ENCODE assay signal across 8 cellular contexts in genomic region chr10:73781548-73781878, GRCh38. TPM values are rescaled to one million over a fixed set of nuclear protein-coding genes. Genes with fewer than 3 reads are reported as not detected.
DNase-seq lines count a peak whose midpoint lies in the region; ATAC-seq and TF ChIP-seq lines count a peak whose summit lies in the region.

No MANE protein-coding gene starts in this region.

- peak overlapping the region; percentile 87 to 94 for H3K27ac ChIP-seq in testis

- TF ChIP-seq POLR2A in testis (IDR thresholded peaks at IDR 0.05): no peak

- no peaks in the 10 kb centered on the region for H3K9me3 Mint-ChIP-seq in T-helper 1 cell treated with Interleukin-12 subunit alpha and Interleukin-12 subunit beta and Interleukin-4 antibody, amounts not matched to agents 30 μg/mL and 1 μg/mL, for 36 hours
- H3K9me3 Mint-ChIP-seq in activated T-helper 17 cell treated with anti-CD3 and anti-CD28 coated beads, Interleukin-2, amount 50 U/mL, for 72 hours: no peaks in the 10 kb centered on the region

- peaks cover 29% of the 10 kb centered on the region for H3K36me3 Mint-ChIP-seq in T-helper 1 cell treated with Interleukin-12 subunit alpha and Interleukin-12 subunit beta and Interleukin-4 antibody, amounts not matched to agents 30 μg/mL and 1 μg/mL, for 36 hours (ENCODE audit: low read depth)
- peaks cover 83% of the 10 kb centered on the region for H3K36me3 Mint-ChIP-seq in activated T-helper 17 cell treated with anti-CD3 and anti-CD28 coated beads, Interleukin-2, amount 50 U/mL, for 72 hours (ENCODE audit: low read depth)

- peaks cover 45% of the 10 kb centered on the region for H3K4me1 Mint-ChIP-seq in T-helper 1 cell treated with Interleukin-12 subunit alpha and Interleukin-12 subunit beta and Interleukin-4 antibody, amounts not matched to agents 30 μg/mL and 1 μg/mL, for 36 hours (ENCODE audit: low read depth)
- peaks cover 20% of the 10 kb centered on the region for H3K4me1 Mint-ChIP-seq in activated T-helper 17 cell treated with anti-CD3 and anti-CD28 coated beads, Interleukin-2, amount 50 U/mL, for 72 hours

- peak; percentile 10 for ATAC-seq in activated T-helper 17 cell treated with anti-CD3 and anti-CD28 coated beads, Interleukin-2, amount 50 U/mL, for 72 hours (replicated peaks)

- no peaks in the 10 kb centered on the region for H3K27me3 Mint-ChIP-seq in T-helper 1 cell treated with Interleukin-12 subunit alpha and Interleukin-12 subunit beta and Interleukin-4 antibody, amounts not matched to agents 30 μg/mL and 1 μg/mL, for 36 hours (ENCODE audit: low read depth)
- no peaks in the 10 kb centered on the region for H3K27me3 Mint-ChIP-seq in activated T-helper 17 cell treated with anti-CD3 and anti-CD28 coated beads, Interleukin-2, amount 50 U/mL, for 72 hours

- H3K4me1 ChIP-seq in testis: peaks cover 14% of the 10 kb centered on the region

- intact Hi-C loops in testis (cut with DNase I; ENCODE audit: low total_unique reads): no loop called here

- H3K36me3 ChIP-seq in kidney epithelial cell (ENCODE audit: control insufficient read depth, insufficient read depth, low read length): no peaks in the 10 kb centered on the region
- no peaks in the 10 kb centered on the region for H3K36me3 ChIP-seq in testis (ENCODE audit: low read depth, missing control alignments)

- H3K4me3 ChIP-seq in kidney epithelial cell (ENCODE audit: low read depth, low read length): peak overlapping the region; percentile 93
- peak overlapping the region; percentile 87 to 97 for H3K4me3 ChIP-seq in testis

- TF ChIP-seq CTCF in kidney epithelial cell (IDR thresholded peaks at IDR 0.05; ENCODE audit: insufficient read depth, low read length, poor library complexity, severe bottlenecking): no peak
- no peak for TF ChIP-seq CTCF in testis (IDR thresholded peaks at IDR 0.05)

- H3K27ac Mint-ChIP-seq in T-helper 1 cell treated with Interleukin-12 subunit alpha and Interleukin-12 subunit beta and Interleukin-4 antibody, amounts not matched to agents 30 μg/mL and 1 μg/mL, for 36 hours: peak overlapping the region; percentile 100
- peak overlapping the region; percentile 96 for H3K27ac Mint-ChIP-seq in activated T-helper 17 cell treated with anti-CD3 and anti-CD28 coated beads, Interleukin-2, amount 50 U/mL, for 72 hours

- H3K9me3 ChIP-seq in testis: no peaks in the 10 kb centered on the region

- no peaks in the 10 kb centered on the region for H3K27me3 ChIP-seq in kidney epithelial cell (ENCODE audit: control insufficient read depth, insufficient read depth, low read length)
- H3K27me3 ChIP-seq in testis: no peaks in the 10 kb centered on the region

- peak overlapping the region; percentile 100 for H3K4me3 Mint-ChIP-seq in T-helper 1 cell treated with Interleukin-12 subunit alpha and Interleukin-12 subunit beta and Interleukin-4 antibody, amounts not matched to agents 30 μg/mL and 1 μg/mL, for 36 hours
- H3K4me3 Mint-ChIP-seq in activated T-helper 17 cell treated with anti-CD3 and anti-CD28 coated beads, Interleukin-2, amount 50 U/mL, for 72 hours: peak overlapping the region; percentile 93

- DNase-seq in T-helper 1 cell (no peak), kidney epithelial cell (ENCODE audit: low read depth) (no peak), testis (no peak), NCI-H2029 (lab: John Stamatoyannopoulos, UW) (no peak), inferior parietal cortex (ENCODE audit: extremely low spot score) (no peak), NCI-H187 treated with DMSO at 0.1 percent for 48 hours (lab: John Stamatoyannopoulos, UW) (no peak)

- 1 to 2% methylated on average over 14 of the region's 14 CpGs for WGBS in testis, 2 donors

RNA-seq across cellular contexts. Expression of gene CHCHD1, which starts 0.3 kb away (rescaled TPM):
- 10 to 100 TPM; 30.2 to 32.8 TPM for total RNA-seq in activated T-helper 17 cell treated with anti-CD3 and anti-CD28 coated beads, Interleukin-2, amount 50 U/mL, for 72 hours
- 41.8 and 46.8 TPM in 2 replicates for total RNA-seq in kidney epithelial cell
- total RNA-seq in testis: 10 to 100 TPM; 27.9 to 31.3 TPM
- polyA plus RNA-seq in testis (ENCODE audit: insufficient read depth, low read depth, low replicate concordance): 37.4 TPM

RNA-seq across cellular contexts. Expression of gene ZSWIM8, which starts 3.9 kb away (rescaled TPM):
- 100 to 1,000 TPM in 1 of 2 donors, 10 to 100 TPM in 1; 66.1 to 113 TPM for total RNA-seq in activated T-helper 17 cell treated with anti-CD3 and anti-CD28 coated beads, Interleukin-2, amount 50 U/mL, for 72 hours
- total RNA-seq in kidney epithelial cell: 66.7 and 90.8 TPM in 2 replicates
- total RNA-seq in testis: 100 to 1,000 TPM; 192 to 289 TPM
- 204 TPM for polyA plus RNA-seq in testis (ENCODE audit: insufficient read depth, low read depth, low replicate concordance)

RNA-seq across cellular contexts. Expression of gene NDST2, which starts 29.9 kb away (rescaled TPM):
- 10 to 100 TPM; 41.2 to 64.0 TPM for total RNA-seq in activated T-helper 17 cell treated with anti-CD3 and anti-CD28 coated beads, Interleukin-2, amount 50 U/mL, for 72 hours
- total RNA-seq in kidney epithelial cell (30.1 and 35.5 TPM in 2 replicates), testis (10 to 100 TPM; 46.7 to 60.9 TPM)
- 37.2 TPM for polyA plus RNA-seq in testis (ENCODE audit: insufficient read depth, low read depth, low replicate concordance)

RNA-seq across cellular contexts. Expression of gene SEC24C, which starts 37.3 kb away (rescaled TPM):
- total RNA-seq in activated T-helper 17 cell treated with anti-CD3 and anti-CD28 coated beads, Interleukin-2, amount 50 U/mL, for 72 hours: 100 to 1,000 TPM in 1 of 2 donors, 10 to 100 TPM in 1; 98.5 to 129 TPM
- 61.0 and 70.9 TPM in 2 replicates for total RNA-seq in kidney epithelial cell
- 10 to 100 TPM; 77.8 to 82.0 TPM for total RNA-seq in testis
- polyA plus RNA-seq in testis (ENCODE audit: insufficient read depth, low read depth, low replicate concordance): 92.4 TPM
